13 cellular contexts compared by ENCODE assay signal in the genomic region with DNA sequence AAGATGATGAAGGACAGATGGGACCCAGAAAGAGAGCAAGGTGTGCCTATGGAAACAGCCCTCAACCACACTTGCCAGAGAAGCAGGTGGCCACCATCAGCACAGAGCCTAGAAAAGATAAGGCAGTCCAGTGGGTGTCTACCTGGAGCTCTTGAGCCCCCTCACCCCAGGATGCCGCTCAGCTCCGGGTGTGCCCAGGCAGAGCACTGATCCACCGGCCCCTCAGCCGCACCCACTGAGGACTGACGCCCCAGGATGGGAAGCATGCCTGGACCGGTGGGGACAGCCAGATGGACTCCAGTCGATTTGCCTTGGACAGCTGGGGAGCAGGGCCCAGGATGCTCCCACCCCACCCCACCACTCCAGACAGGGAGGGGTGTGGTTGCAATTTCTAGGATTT. TPM values are rescaled to one million over a fixed set of nuclear protein-coding genes. Genes with fewer than 3 reads are reported as not detected.
DNase-seq lines count a peak whose midpoint lies in the region; ATAC-seq and TF ChIP-seq lines count a peak whose summit lies in the region.
"Had no signal": no experiment of that assay in that cellular context is flagged by ENCODE, and none has a peak within 500 bp of the region (broad histone marks: within the 10 kb centered on the region; RNA-seq: fewer than 3 reads in every experiment).

No MANE protein-coding gene starts in this region.

- H3K27me3 ChIP-seq in heart left ventricle (no peaks in the 10 kb centered on the region), esophagus squamous epithelium (no peaks in the 10 kb centered on the region), psoas muscle (ENCODE audit: insufficient read depth in 3 of 3, low read length in 2 of 3) (no peaks in the 10 kb centered on the region)

- DNase-seq in heart left ventricle (peak in 2 of 5 donors; percentile 16 to 24), Right ventricle myocardium superior (no peak), esophagus squamous epithelium (lab: John Stamatoyannopoulos, UW) (no peak), psoas muscle (peak in 1 of 2 donors; percentile 58), ureter (ENCODE audit: low spot score) (peak; percentile 44), NOMO-1 (lab: John Stamatoyannopoulos, UW; ENCODE audit: unreplicated experiment in 2 of 2) (no peak)
- DNase-seq: activated CD4-positive, alpha-beta memory T cell treated with anti-CD3 and anti-CD28 coated beads for 36 hours; mesendoderm; stimulated activated CD4-positive, alpha-beta T cell treated with anti-CD3 and anti-CD28 coated beads, Interleukin-1b, Interleukin-23, amount 100 ng/mL, for 48 hours had no signal

- peaks cover 0 to 49% (median 19%) of the 10 kb centered on the region in 12 donors for H3K4me1 ChIP-seq in heart left ventricle
- H3K4me1 ChIP-seq in esophagus squamous epithelium, result peaks cover 24 to 76% (median 24%) of the 10 kb centered on the region in 3 donors
- H3K4me1 ChIP-seq in psoas muscle, result peaks cover 18% of the 10 kb centered on the region
- H3K4me1 ChIP-seq: parathyroid adenoma had no signal

- H3K9me3 ChIP-seq in heart left ventricle, result peaks cover 0 to 6% (median 0%) of the 10 kb centered on the region in 12 donors
- no peaks in the 10 kb centered on the region for H3K9me3 ChIP-seq in esophagus squamous epithelium
- H3K9me3 ChIP-seq in psoas muscle, result no peaks in the 10 kb centered on the region

- H3K36me3 ChIP-seq in heart left ventricle, result no peaks in the 10 kb centered on the region
- H3K36me3 ChIP-seq in esophagus squamous epithelium, result no peaks in the 10 kb centered on the region
- no peaks in the 10 kb centered on the region for H3K36me3 ChIP-seq in psoas muscle (ENCODE audit: insufficient read depth in 1 of 2, low read depth in 1 of 2)

- H3K27ac ChIP-seq in heart left ventricle (peak overlapping the region in 9 of 12 donors; percentile 44 to 89 (median 69)), esophagus squamous epithelium (peak overlapping the region; percentile 69 to 89 (median 84)), psoas muscle (peak overlapping the region; percentile 60)

- ATAC-seq in heart left ventricle (no peak), Right ventricle myocardium superior (ENCODE audit: poor library complexity) (no peak), psoas muscle (peak in 1 of 4 donors; percentile 8), GM19455 (IDR thresholded peaks at IDR 0.05; ENCODE audit: unreplicated experiment) (no peak), GM19467 (IDR thresholded peaks at IDR 0.05; ENCODE audit: unreplicated experiment) (no peak)

- TF ChIP-seq CTCF in heart left ventricle (IDR thresholded peaks at IDR 0.05) (no peak), esophagus squamous epithelium (IDR thresholded peaks at IDR 0.05) (no peak), psoas muscle (IDR thresholded peaks at IDR 0.05) (no peak)

- TF ChIP-seq POLR2A in heart left ventricle (IDR thresholded peaks at IDR 0.05) (no peak), esophagus squamous epithelium (IDR thresholded peaks at IDR 0.05) (no peak)

- WGBS in heart left ventricle, 4 donors, result 82 to 95% (median 90%) methylated on average over 5 to 7 of the region's 7 CpGs
- WGBS in esophagus squamous epithelium, 2 donors, result no CpG with 5 or more reads among the region's 7 CpGs
- 60 to 77% (median 61%) methylated on average over 7 of the region's 7 CpGs for WGBS in psoas muscle, 3 donors

- H3K4me3 ChIP-seq in heart left ventricle (no peak overlapping the region), esophagus squamous epithelium (no peak overlapping the region), psoas muscle (no peak overlapping the region)
- H3K4me3 ChIP-seq: dorsolateral prefrontal cortex had no signal

- intact Hi-C loops in heart left ventricle (cut with DNase I), result no loop called here
- intact Hi-C loops in Right ventricle myocardium superior (cut with DNase I), result no loop called here
- intact Hi-C loops in esophagus squamous epithelium (cut with DNase I), result no loop called here
- intact Hi-C loops in psoas muscle (cut with DNase I), result loop anchor here in 1 of 2 donors (5.0 kb wide), 1 partner anchor 731 kb away; no protein-coding TSS in a partner anchor

RNA-seq across cellular contexts. Expression of gene ZFP36L1, which starts 15.1 kb away (rescaled TPM):
- 100 to 1,000 TPM in 3 of 9 donors, 10 to 100 TPM in 6; 47.8 to 183 (median 68.9) TPM for total RNA-seq in heart left ventricle
- 10 to 100 TPM; 21.2 to 84.5 TPM for polyA plus RNA-seq in heart left ventricle
- total RNA-seq in Right ventricle myocardium superior, result 45.5 TPM
- total RNA-seq in esophagus squamous epithelium, result 100 to 1,000 TPM in 3 of 4 donors, 10 to 100 TPM in 1; 75.4 to 364 (median 152) TPM
- total RNA-seq in psoas muscle, result 100 to 1,000 TPM in 3 of 4 donors, 10 to 100 TPM in 1; 59.4 to 225 (median 160) TPM
- polyA plus RNA-seq in psoas muscle, result 100 to 1,000 TPM in 1 of 3 donors, 10 to 100 TPM in 2; 45.4 to 144 (median 46.8) TPM
- total RNA-seq in ureter, result 393 TPM
